In genomic region chr10:5424751-5425150, GRCh38 we compare ENCODE assay signal across 19 cellular contexts. TPM values are rescaled to one million over a fixed set of nuclear protein-coding genes. Genes with fewer than 3 reads are reported as not detected.
DNase-seq lines count a peak whose midpoint lies in the region; ATAC-seq, FAIRE-seq and TF ChIP-seq lines count a peak whose summit lies in the region.
"Had no signal": no experiment of that assay in that cellular context is flagged by ENCODE, and none has a peak within 500 bp of the region (broad histone marks: within the 10 kb centered on the region; RNA-seq: fewer than 3 reads in every experiment).

No MANE protein-coding gene starts in this region.

- no peaks in the 10 kb centered on the region for H3K27me3 ChIP-seq in IMR-90 (ENCODE audit: control insufficient read depth, insufficient read depth, low read length)
- no peaks in the 10 kb centered on the region for H3K27me3 ChIP-seq in H1 (replicated peaks in 1 of 4; ENCODE audit: control insufficient read depth in 3 of 4, extremely low read depth in 1 of 4, insufficient read depth in 3 of 4, low read length in 3 of 4)

- H3K79me1 ChIP-seq in IMR-90 (ENCODE audit: low read depth in 1 of 2, low read length in 2 of 2) (peaks cover 24 to 36% of the 10 kb centered on the region in 2 experiments; a peak in 3 of 4 replicates), H1 (ENCODE audit: low read depth, low read length) (no peaks in the 10 kb centered on the region; the same call in 1 of the 2 replicates)

- no peak overlapping the region for H2AK9ac ChIP-seq in IMR-90 (replicated peaks; ENCODE audit: low read depth, low read length, poor library complexity)

- DNase-seq in IMR-90 (no peak), H1 (ENCODE audit: low read depth in 1 of 2, low spot score in 2 of 2) (no peak), mesothelial cell of epicardium (ENCODE audit: low spot score in 2 of 2, unreplicated experiment in 2 of 2) (no peak), retina (peak; percentile 50), 8988T (no peak)
- no peak for DNase-seq in activated CD4-positive, alpha-beta T cell treated with anti-CD3 and anti-CD28 coated beads for 1 hour
- DNase-seq: C1 segment of cervical spinal cord; DMS 273 treated with DMSO at 0.1 percent for 48 hours; HCEC 1CT; NCI-H2029; NCI-H524 treated with DMSO at 0.1 percent for 48 hours; NK-92 treated with Interleukin-12 subunit alpha and Interleukin-12 subunit beta, amount 100 ng/mL, for 24 hours; PC-3 had no signal

- H3K23ac ChIP-seq in IMR-90 (ENCODE audit: low read depth, low read length) (no peak overlapping the region), H1 (ENCODE audit: insufficient read length) (no peak overlapping the region)

- H2BK20ac ChIP-seq in IMR-90 (ENCODE audit: low read depth, low read length): no peak overlapping the region
- H2BK20ac ChIP-seq in H1 (ENCODE audit: low read length): no peak overlapping the region

- H3K4me3 Mint-ChIP-seq in mesothelial cell of epicardium: no peak overlapping the region
- H3K4me3 Mint-ChIP-seq: IgD-negative memory B cell had no signal

- H3K27me3 Mint-ChIP-seq in mesothelial cell of epicardium (ENCODE audit: low read depth): no peaks in the 10 kb centered on the region

- H3K9me3 ChIP-seq in IMR-90 (ENCODE audit: control insufficient read depth, insufficient read depth, low read length) (no peaks in the 10 kb centered on the region), H1 (ENCODE audit: insufficient read depth in 2 of 2, low read depth in 1 of 2, low read length in 1 of 2) (no peaks in the 10 kb centered on the region)

- H3K27ac Mint-ChIP-seq in mesothelial cell of epicardium: peak overlapping the region; percentile 38
- H3K27ac Mint-ChIP-seq: IgD-negative memory B cell had no signal

- no peak for TF ChIP-seq RAD21 in IMR-90 (IDR thresholded peaks at IDR 0.05; ENCODE audit: low read length)
- TF ChIP-seq RAD21 in H1 (IDR thresholded peaks at IDR 0.05 in 1 of 2, conservative IDR thresholded peaks at IDR 0.05 in 1 of 2; ENCODE audit: low read depth in 2 of 2, low read length in 2 of 2): no peak

- TF ChIP-seq POLR2A in IMR-90 (IDR thresholded peaks at IDR 0.05; ENCODE audit: low read depth, low read length) (no peak), H1 (IDR thresholded peaks at IDR 0.05; ENCODE audit: control extremely low read depth in 1 of 2, low read depth in 2 of 2, low read length in 2 of 2) (no peak)

- H2AFZ ChIP-seq in IMR-90 (replicated peaks; ENCODE audit: low read length, poor library complexity) (peak overlapping the region; percentile 28), H1 (ENCODE audit: low read length) (no peak overlapping the region)

- H3K4me2 ChIP-seq in IMR-90 (ENCODE audit: low read depth, low read length): no peak overlapping the region
- H3K4me2 ChIP-seq in H1 (ENCODE audit: insufficient read depth in 1 of 2, low read depth in 2 of 2, low read length in 2 of 2): no peak overlapping the region

- H3K14ac ChIP-seq in IMR-90 (replicated peaks; ENCODE audit: low read depth, low read length) (peak overlapping the region; percentile 12; the same call in 1 of the 2 replicates), H1 (ENCODE audit: insufficient read length) (no peak overlapping the region)

- dilution Hi-C loops in IMR-90 (cut with HindIII; ENCODE audit: low sequenced_read_pairs, unreplicated experiment): no loop called here

- H4K20me1 ChIP-seq in IMR-90 (ENCODE audit: insufficient read depth, low read length) (no peaks in the 10 kb centered on the region), H1 (replicated peaks in 1 of 2; ENCODE audit: control insufficient read depth in 1 of 2, insufficient read depth in 2 of 2, low read length in 2 of 2) (peaks cover 2 to 5% of the 10 kb centered on the region in 2 experiments)

- H2BK15ac ChIP-seq in IMR-90 (ENCODE audit: low read depth, low read length) (no peak overlapping the region), H1 (ENCODE audit: low read length) (no peak overlapping the region)

- no peak overlapping the region for H2BK12ac ChIP-seq in H1 (ENCODE audit: low read depth, low read length)

- H4K5ac ChIP-seq in IMR-90 (ENCODE audit: low read depth, low read length) (no peak overlapping the region), H1 (ENCODE audit: insufficient read length, low read depth, low read length) (no peak overlapping the region)

- H4K91ac ChIP-seq in IMR-90 (ENCODE audit: insufficient read depth, low read depth, low read length): no peak overlapping the region
- no peak overlapping the region for H4K91ac ChIP-seq in H1 (replicated peaks; ENCODE audit: insufficient read length, low read length)

- peaks cover 10% of the 10 kb centered on the region for H3K9me3 Mint-ChIP-seq in mesothelial cell of epicardium

- H3K36me3 ChIP-seq in IMR-90 (ENCODE audit: control insufficient read depth, insufficient read depth, low read length) (no peaks in the 10 kb centered on the region), H1 (ENCODE audit: control insufficient read depth in 2 of 4, insufficient read depth in 4 of 4, low read length in 3 of 4) (peaks cover 0 to 15% (median 2%) of the 10 kb centered on the region in 4 experiments; a peak in 2 of 8 replicates)

- H4K8ac ChIP-seq in IMR-90 (ENCODE audit: low read depth in 2 of 2, low read length in 2 of 2) (peak overlapping the region in 1 of 2 experiments; percentile 74; a peak in 2 of 4 replicates), H1 (ENCODE audit: extremely low read depth, insufficient read depth, low read length) (no peak overlapping the region)

- BruUV-seq in IMR-90 (replicated peaks; lab: Mats Ljungman, UMichigan): no TSS peak

- TF ChIP-seq EP300 in H1 (IDR thresholded peaks at IDR 0.05; ENCODE audit: borderline replicate concordance in 1 of 2, low read depth in 2 of 2, low read length in 2 of 2): no peak

- H3K9ac ChIP-seq in IMR-90 (ENCODE audit: low read depth, low read length) (no peak overlapping the region), H1 (replicated peaks in 1 of 4; ENCODE audit: extremely low read depth in 1 of 4, low read depth in 3 of 4, low read length in 3 of 4) (no peak overlapping the region)

- peaks cover 11% of the 10 kb centered on the region for H3K36me3 Mint-ChIP-seq in mesothelial cell of epicardium

- CTCF ChIA-PET in IMR-90 (lab: Yijun Ruan, JAX): interaction anchor here (0.8 kb wide), 1 partner anchor 104 kb away, joined by 3 read pairs; no protein-coding TSS in a partner anchor
- CTCF ChIA-PET in H1 (lab: Charles Lee; ENCODE audit: partially characterized antibody): interaction anchor here (0.9 to 5.6 kb wide), 4 partner anchors 10 to 575 kb away, joined by 4 to 28 read pairs (median 4); no protein-coding TSS in a partner anchor

- no peak overlapping the region; the same call in 1 of the 2 replicates for H3K18ac ChIP-seq in IMR-90 (ENCODE audit: low read depth, low read length)
- no peak overlapping the region for H3K18ac ChIP-seq in H1 (ENCODE audit: extremely low read depth, low read length)

- H2BK5ac ChIP-seq in IMR-90 (ENCODE audit: low read depth, low read length, poor library complexity, severe bottlenecking) (no peak overlapping the region), H1 (ENCODE audit: low read depth, low read length) (no peak overlapping the region)

- no peak overlapping the region for H3K27ac ChIP-seq in IMR-90 (ENCODE audit: insufficient read depth, low read length)
- no peak overlapping the region for H3K27ac ChIP-seq in H1 (ENCODE audit: low read depth, low read length)

- H2AK5ac ChIP-seq in IMR-90 (ENCODE audit: low read depth, low read length): no peak overlapping the region
- H2AK5ac ChIP-seq in H1 (ENCODE audit: low read depth, low read length): no peak overlapping the region

- H3K23me2 ChIP-seq in H1 (ENCODE audit: low read depth, low read length): 0 out of 2 replicates have a peak, but pooled peaks cover 3% of the 10 kb centered on the region

- H3K4me1 ChIP-seq in IMR-90 (ENCODE audit: control insufficient read depth, insufficient read depth, low read length) (peaks cover 2% of the 10 kb centered on the region), H1 (replicated peaks in 1 of 4; ENCODE audit: control insufficient read depth in 3 of 4, insufficient read depth in 4 of 4, low read length in 3 of 4) (peaks cover 0 to 4% (median 1%) of the 10 kb centered on the region in 4 experiments; a peak in 3 of 7 replicates)

- no peak for FAIRE-seq in H1 (lab: Jason Lieb, UNC)

- TF ChIP-seq CTCF in IMR-90 (conservative IDR thresholded peaks at IDR 0.05; ENCODE audit: low read depth, low read length) (no peak), H1 (IDR thresholded peaks at IDR 0.05; ENCODE audit: control extremely low read depth in 1 of 3, insufficient read depth in 1 of 3, low read depth in 1 of 3, low read length in 3 of 3) (no peak), mesothelial cell of epicardium (IDR thresholded peaks at IDR 0.05; ENCODE audit: unreplicated experiment) (no peak)

- no peaks in the 10 kb centered on the region for H3K9me1 ChIP-seq in IMR-90 (ENCODE audit: insufficient read depth, low read length)

- in situ Hi-C loops in IMR-90 (cut with MboI; ENCODE audit: low sequenced_read_pairs): no loop called here

- H3K4ac ChIP-seq in IMR-90 (ENCODE audit: low read depth, low read length) (no peak overlapping the region), H1 (replicated peaks; ENCODE audit: insufficient read length, low read depth, low read length) (no peak overlapping the region)

- ATAC-seq in IMR-90 (ENCODE audit: low read depth) (no peak), GM18907 (IDR thresholded peaks at IDR 0.05; ENCODE audit: unreplicated experiment) (no peak), GM21367 (IDR thresholded peaks at IDR 0.05; ENCODE audit: unreplicated experiment) (no peak)
- ATAC-seq: PC-3 had no signal

- no peak overlapping the region for H3K56ac ChIP-seq in IMR-90 (ENCODE audit: extremely low read depth, insufficient read depth, low read length)
- H3K56ac ChIP-seq in H1 (replicated peaks; ENCODE audit: insufficient read length, low read depth, low read length): no peak overlapping the region

- H2BK120ac ChIP-seq in IMR-90 (ENCODE audit: low read depth, low read length) (no peak overlapping the region), H1 (replicated peaks; ENCODE audit: low read depth, low read length) (no peak overlapping the region)

- peaks cover 26% of the 10 kb centered on the region for H3K4me1 Mint-ChIP-seq in mesothelial cell of epicardium

- no CpG with 5 or more reads among the region's 4 CpGs for WGBS in IMR-90 (ENCODE audit: extremely low coverage in 2 of 2, insufficient read length in 1 of 2), 2 experiments
- 69% methylated on average over 4 of the region's 4 CpGs; no CpG with 5 or more reads in 1 of the 2 experiments for WGBS in H1 (ENCODE audit: extremely low coverage in 1 of 2, insufficient coverage in 1 of 2, insufficient read length in 1 of 2, insufficient replicate concordance in 2 of 2, low coverage in 1 of 2, low lambda C conversion rate in 2 of 2, missing lambda C conversion rate in 1 of 2), 2 experiments

- H3K4me3 ChIP-seq in IMR-90 (ENCODE audit: insufficient read depth, low read depth, low read length) (no peak overlapping the region), H1 (ENCODE audit: extremely low read depth in 1 of 4, insufficient read depth in 2 of 4, low read depth in 3 of 4, low read length in 4 of 4) (no peak overlapping the region)

- intact Hi-C loops in IMR-90 (cut with micrococcal nuclease): no loop called here

- peaks cover 4 to 74% of the 10 kb centered on the region in 2 experiments; a peak in 3 of 4 replicates for H3K79me2 ChIP-seq in H1 (ENCODE audit: control insufficient read depth in 1 of 2, insufficient read depth in 2 of 2, low read length in 2 of 2)

- POLR2A ChIA-PET in IMR-90 (lab: Charles Lee; ENCODE audit: unreplicated experiment): no interaction called here
- POLR2A ChIA-PET in H1 (lab: Charles Lee; ENCODE audit: partially characterized antibody): interaction anchor here (0.7 kb wide), 1 partner anchor 22 kb away, joined by 3 read pairs; no protein-coding TSS in a partner anchor

RNA-seq across cellular contexts. Expression of gene NET1, which starts 12.4 kb away (rescaled TPM):
- total RNA-seq in IMR-90 (2012; rRNA removed) (54.7 and 57.5 TPM in 2 replicates), mesothelial cell of epicardium (201 to 205 TPM (median 205 TPM) in 3 replicates)
- polyA plus RNA-seq in IMR-90 (2012; rRNA removed) (20.0 and 28.2 TPM in 2 replicates), H1 (2011; rRNA removed) (21.5 and 24.3 TPM in 2 replicates)
- 6.1 and 6.8 TPM in 2 replicates for polyA plus RNA-seq in IMR-90 (2012; cell fraction: cytosol; rRNA removed)
- 6.5 and 18.1 TPM in 2 replicates for polyA plus RNA-seq in IMR-90 (2012; cell fraction: nucleus; rRNA removed; ENCODE audit: low replicate concordance)
- total RNA-seq in H1 (2021; fragmentation: NEBNext Ultra II Directional; extraction: Animal tissue kit (Norgen Biotek cat#: 25700)): 109 and 117 TPM in 2 replicates
- polyA plus RNA-seq in H1 (2011; cell fraction: cytosol; rRNA removed): 40.9 TPM
- 24.5 TPM for polyA plus RNA-seq in H1 (2011; cell fraction: nucleus; rRNA removed)
- 30.9 to 52.0 TPM (median 38.6 TPM) in 4 replicates for polyA plus RNA-seq in H1 (2012, experiment 1 of 2)
- 6.0 TPM for polyA plus RNA-seq in H1 (2012, experiment 2 of 2)
- polyA plus RNA-seq in H1 (2013, experiment 1 of 2): 58.8 TPM
- polyA plus RNA-seq in H1 (2013, experiment 2 of 2): 58.2 TPM
- polyA minus RNA-seq in H1 (2011; rRNA and poly(A)+ RNA removed): 82.4 and 91.8 TPM in 2 replicates
- 82.1 TPM for polyA minus RNA-seq in H1 (2011; cell fraction: cytosol; rRNA and poly(A)+ RNA removed)
- 61.9 TPM for polyA minus RNA-seq in H1 (2011; cell fraction: nucleus; rRNA and poly(A)+ RNA removed)

RNA-seq across cellular contexts. Expression of gene TUBAL3, which starts 20.1 kb away (rescaled TPM):
- total RNA-seq in IMR-90 (2012; rRNA removed) (not detected in 2 replicates), mesothelial cell of epicardium (0.11 to 0.22 TPM in 2 of 3 replicates, not detected in the other)
- polyA plus RNA-seq in IMR-90 (2012; rRNA removed) (not detected in 2 replicates), H1 (2011; rRNA removed) (0.05 and 0.17 TPM in 2 replicates)
- polyA plus RNA-seq in IMR-90 (2012; cell fraction: cytosol; rRNA removed): not detected in 2 replicates
- polyA plus RNA-seq in IMR-90 (2012; cell fraction: nucleus; rRNA removed; ENCODE audit: low replicate concordance): not detected in 2 replicates
- not detected in 2 replicates for total RNA-seq in H1 (2021; fragmentation: NEBNext Ultra II Directional; extraction: Animal tissue kit (Norgen Biotek cat#: 25700))
- 0.06 TPM for polyA plus RNA-seq in H1 (2011; cell fraction: cytosol; rRNA removed)
- polyA plus RNA-seq in H1 (2011; cell fraction: nucleus; rRNA removed): not detected
- 0.20 to 0.24 TPM in 2 of 4 replicates, not detected in the others for polyA plus RNA-seq in H1 (2012, experiment 1 of 2)
- not detected for polyA plus RNA-seq in H1 (2012, experiment 2 of 2)
- 0.14 TPM for polyA plus RNA-seq in H1 (2013, experiment 1 of 2)
- polyA plus RNA-seq in H1 (2013, experiment 2 of 2): 0.11 TPM
- 0.24 TPM in 1 of 2 replicates, not detected in the other for polyA minus RNA-seq in H1 (2011; rRNA and poly(A)+ RNA removed)
- not detected for polyA minus RNA-seq in H1 (2011; cell fraction: cytosol; rRNA and poly(A)+ RNA removed)
- not detected for polyA minus RNA-seq in H1 (2011; cell fraction: nucleus; rRNA and poly(A)+ RNA removed)
- total RNA-seq: LHCN-M2, PC-3 had no signal
- polyA plus RNA-seq: IgD-negative memory B cell had no signal

RNA-seq across cellular contexts. Expression of gene UCN3, which starts 60.0 kb away (rescaled TPM):
- total RNA-seq in IMR-90 (2012; rRNA removed): not detected in 2 replicates
- polyA plus RNA-seq in IMR-90 (2012; rRNA removed): not detected in 2 replicates
- not detected in 2 replicates for polyA plus RNA-seq in IMR-90 (2012; cell fraction: cytosol; rRNA removed)
- not detected in 2 replicates for polyA plus RNA-seq in IMR-90 (2012; cell fraction: nucleus; rRNA removed; ENCODE audit: low replicate concordance)
- total RNA-seq in H1 (2021; fragmentation: NEBNext Ultra II Directional; extraction: Animal tissue kit (Norgen Biotek cat#: 25700)): not detected in 2 replicates
- polyA plus RNA-seq in H1 (2011; rRNA removed): not detected in 2 replicates
- not detected for polyA plus RNA-seq in H1 (2011; cell fraction: cytosol; rRNA removed)
- polyA plus RNA-seq in H1 (2011; cell fraction: nucleus; rRNA removed): not detected
- not detected in 4 replicates for polyA plus RNA-seq in H1 (2012, experiment 1 of 2)
- not detected for polyA plus RNA-seq in H1 (2012, experiment 2 of 2)
- polyA plus RNA-seq in H1 (2013, experiment 1 of 2): not detected
- polyA plus RNA-seq in H1 (2013, experiment 2 of 2): not detected
- polyA minus RNA-seq in H1 (2011; rRNA and poly(A)+ RNA removed): not detected in 2 replicates
- polyA minus RNA-seq in H1 (2011; cell fraction: cytosol; rRNA and poly(A)+ RNA removed): not detected
- not detected for polyA minus RNA-seq in H1 (2011; cell fraction: nucleus; rRNA and poly(A)+ RNA removed)
- not detected in 3 replicates for total RNA-seq in mesothelial cell of epicardium
- total RNA-seq: Daoy, LHCN-M2, PC-3, SK-MEL-5 had no signal
- polyA plus RNA-seq: IgD-negative memory B cell had no signal
